In the genomic region with DNA sequence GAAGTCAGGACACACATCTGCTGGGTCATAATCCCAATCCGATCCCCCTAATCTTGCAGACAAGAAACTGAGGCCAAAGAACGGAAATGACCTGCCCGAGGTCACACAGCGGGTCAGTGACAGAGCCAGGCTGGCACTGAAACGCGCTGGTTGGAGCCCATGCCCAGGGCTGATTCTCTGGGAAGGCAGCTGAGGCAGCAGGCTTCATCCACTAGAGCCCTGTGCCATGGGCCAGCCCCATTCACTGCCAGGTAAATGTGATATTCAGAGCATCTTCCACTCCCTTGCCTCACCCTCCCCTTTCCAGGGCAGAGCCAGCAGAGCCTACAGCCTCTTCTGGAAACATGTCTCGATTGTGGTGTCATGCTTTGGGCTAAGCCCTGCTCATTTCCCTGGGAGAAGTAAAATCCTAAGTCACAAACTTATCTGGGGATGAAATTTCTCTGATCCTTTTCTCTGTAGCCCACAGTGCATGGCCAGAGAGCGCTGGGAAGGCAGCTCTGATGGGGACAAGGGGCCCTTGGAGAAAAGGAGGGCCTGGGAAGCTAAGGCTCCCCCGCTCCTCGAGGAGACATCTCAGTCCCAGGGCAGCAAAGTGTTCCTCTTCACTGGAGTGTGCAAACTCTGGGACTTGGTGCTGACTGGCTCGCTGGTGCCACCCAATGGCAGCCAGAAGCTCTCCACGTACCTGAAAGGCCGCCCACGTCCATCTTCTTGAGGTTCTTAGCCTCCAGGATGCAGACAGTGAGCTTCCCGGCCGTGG, we compare ENCODE assay signal across 8 cellular contexts.
DNase-seq lines count a peak whose midpoint lies in the region; ATAC-seq and TF ChIP-seq lines count a peak whose summit lies in the region.

No MANE protein-coding gene starts in this region.

- intact Hi-C loops in Caco-2 (cut with micrococcal nuclease; ENCODE audit: unreplicated experiment) = loop anchor here (1.0 to 10.0 kb wide), 3 partner anchors 99 to 257 kb away; partner anchors contain the start of gene SYT2

- no peaks in the 10 kb centered on the region for H3K9me3 ChIP-seq in Caco-2
- H3K9me3 ChIP-seq in cardiac muscle cell (ENCODE audit: low read depth) = no peaks in the 10 kb centered on the region

- H3K4me1 Mint-ChIP-seq in Caco-2 (ENCODE audit: low read depth, unreplicated experiment) = no peaks in the 10 kb centered on the region
- no peaks in the 10 kb centered on the region for H3K4me1 Mint-ChIP-seq in activated T-helper 17 cell treated with anti-CD3 and anti-CD28 coated beads, Interleukin-2, amount 50 U/mL, for 72 hours

- H3K4me3 Mint-ChIP-seq in Caco-2 (ENCODE audit: unreplicated experiment) = no peak overlapping the region
- no peak overlapping the region for H3K4me3 Mint-ChIP-seq in activated T-helper 17 cell treated with anti-CD3 and anti-CD28 coated beads, Interleukin-2, amount 50 U/mL, for 72 hours

- no peaks in the 10 kb centered on the region for H3K9me3 Mint-ChIP-seq in Caco-2 (ENCODE audit: unreplicated experiment)
- no peaks in the 10 kb centered on the region for H3K9me3 Mint-ChIP-seq in activated T-helper 17 cell treated with anti-CD3 and anti-CD28 coated beads, Interleukin-2, amount 50 U/mL, for 72 hours

- H3K27ac Mint-ChIP-seq in Caco-2 (ENCODE audit: unreplicated experiment) = no peak overlapping the region
- no peak overlapping the region for H3K27ac Mint-ChIP-seq in activated T-helper 17 cell treated with anti-CD3 and anti-CD28 coated beads, Interleukin-2, amount 50 U/mL, for 72 hours

- TF ChIP-seq CTCF in Caco-2 (IDR thresholded peaks at IDR 0.05; ENCODE audit: insufficient read depth in 1 of 2, low read depth in 1 of 2, low read length in 1 of 2, severe bottlenecking in 1 of 2, unreplicated experiment in 1 of 2) (peak; percentile 72 to 88), cardiac muscle cell (IDR thresholded peaks at IDR 0.05; ENCODE audit: low read depth, low read length) (peak; percentile 88)

- BruUV-seq in Caco-2 (replicated peaks; lab: Mats Ljungman, UMichigan) = no TSS peak

- no peaks in the 10 kb centered on the region for H3K4me1 ChIP-seq in Caco-2
- H3K4me1 ChIP-seq in cardiac muscle cell (ENCODE audit: low read depth) = no peaks in the 10 kb centered on the region

- no peaks in the 10 kb centered on the region for H3K36me3 Mint-ChIP-seq in Caco-2 (ENCODE audit: insufficient read depth, unreplicated experiment)
- no peaks in the 10 kb centered on the region for H3K36me3 Mint-ChIP-seq in activated T-helper 17 cell treated with anti-CD3 and anti-CD28 coated beads, Interleukin-2, amount 50 U/mL, for 72 hours (ENCODE audit: low read depth)

- H3K27ac ChIP-seq in cardiac muscle cell = no peak overlapping the region

- CTCF ChIA-PET in Caco-2 (lab: Charles Lee) = interaction anchor here (0.9 to 1.9 kb wide), 7 partner anchors 13 to 257 kb away, joined by 3 to 9 read pairs (median 5); partner anchors contain the start of gene UBE2T

- H3K36me3 ChIP-seq in Caco-2 (ENCODE audit: control insufficient read depth, insufficient read depth, low read length) (no peaks in the 10 kb centered on the region), cardiac muscle cell (peaks cover 2% of the 10 kb centered on the region)

- H3K27me3 ChIP-seq in Caco-2 (replicated peaks; ENCODE audit: control insufficient read depth, insufficient read depth, low read length) (no peaks in the 10 kb centered on the region), cardiac muscle cell (no peaks in the 10 kb centered on the region)

- ATAC-seq in GM21515 (IDR thresholded peaks at IDR 0.05; ENCODE audit: unreplicated experiment) (peak; percentile 62), GM18870 (IDR thresholded peaks at IDR 0.05; ENCODE audit: unreplicated experiment) (no peak)
- ATAC-seq in activated T-helper 17 cell treated with anti-CD3 and anti-CD28 coated beads, Interleukin-2, amount 50 U/mL, for 72 hours (replicated peaks) = peak; percentile 60

- POLR2A ChIA-PET in Caco-2 (lab: Charles Lee) = no interaction called here

- peak; percentile 74 to 78 for DNase-seq in Caco-2
- peak; percentile 69 for DNase-seq in NCI-H2227 (lab: John Stamatoyannopoulos, UW; ENCODE audit: unreplicated experiment)
- DNase-seq in cardiac muscle cell (ENCODE audit: low read depth in 1 of 2, low spot score in 1 of 2) = peak; percentile 71 to 90
- DNase-seq in renal cortical epithelial cell (ENCODE audit: low read depth) = peak; percentile 66
- DNase-seq in effector CD4-positive, alpha-beta T cell = no peak

- no peaks in the 10 kb centered on the region for H3K27me3 Mint-ChIP-seq in Caco-2 (ENCODE audit: insufficient read depth, unreplicated experiment)
- no peaks in the 10 kb centered on the region for H3K27me3 Mint-ChIP-seq in activated T-helper 17 cell treated with anti-CD3 and anti-CD28 coated beads, Interleukin-2, amount 50 U/mL, for 72 hours

- H3K4me3 ChIP-seq in Caco-2 (ENCODE audit: low read depth, low read length) (no peak overlapping the region), cardiac muscle cell (no peak overlapping the region)
